In the genomic region with DNA sequence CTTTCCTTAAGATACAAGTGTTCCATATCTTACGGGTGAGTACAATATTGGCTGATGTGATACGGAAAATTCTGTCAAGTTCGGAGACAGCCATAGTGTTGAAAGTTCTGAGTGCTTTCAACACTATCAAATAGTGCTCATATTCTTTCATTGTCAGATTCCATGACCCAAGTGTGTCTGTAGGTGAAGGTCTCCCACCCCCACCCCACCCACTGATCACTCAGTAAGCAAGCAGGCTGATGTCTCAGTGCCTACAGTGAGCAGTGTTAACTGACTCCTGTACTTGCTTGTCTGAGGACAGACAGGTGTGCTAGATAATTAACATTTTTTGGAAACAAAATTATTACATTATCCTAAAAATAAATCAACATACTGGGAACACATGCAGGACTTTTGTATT, we compare ENCODE assay signal across 16 cellular contexts.
DNase-seq lines count a peak whose midpoint lies in the region; ATAC-seq and TF ChIP-seq lines count a peak whose summit lies in the region.
"Had no signal": no experiment of that assay in that cellular context is flagged by ENCODE, and none has a peak within 500 bp of the region (broad histone marks: within the 10 kb centered on the region; RNA-seq: fewer than 3 reads in every experiment).

No MANE protein-coding gene starts in this region.

- peak overlapping the region; percentile 19; the same call in 1 of the 2 replicates for H4K91ac ChIP-seq in IMR-90 (ENCODE audit: insufficient read depth, low read depth, low read length)

- peak overlapping the region; percentile 18; the same call in 1 of the 3 replicates for H2BK15ac ChIP-seq in IMR-90 (ENCODE audit: low read depth, low read length)

- H3K79me1 ChIP-seq in IMR-90 (ENCODE audit: low read depth in 1 of 2, low read length in 2 of 2): peaks cover 40 to 45% of the 10 kb centered on the region in 2 experiments

- no peak overlapping the region for H2AK9ac ChIP-seq in IMR-90 (replicated peaks; ENCODE audit: low read depth, low read length, poor library complexity)

- H3K27ac ChIP-seq in ACC112 (ENCODE audit: low read depth, low read length) (peak overlapping the region; percentile 81), IMR-90 (ENCODE audit: insufficient read depth, low read length) (peak overlapping the region; percentile 76), brain microvascular endothelial cell (peak overlapping the region; percentile 55), mesodermal cell (ENCODE audit: low read depth, low read length, severe bottlenecking) (peak overlapping the region; percentile 46), hepatocyte (no peak overlapping the region), esophagus squamous epithelium (no peak overlapping the region)
- H3K27ac ChIP-seq: SK-N-MC had no signal

- intact Hi-C loops in IMR-90 (cut with micrococcal nuclease): loop anchor here (2.0 kb wide), 1 partner anchor 52 kb away; no protein-coding TSS in a partner anchor
- intact Hi-C loops in esophagus squamous epithelium (cut with DNase I): no loop called here

- in situ Hi-C loops in IMR-90 (cut with MboI; ENCODE audit: low sequenced_read_pairs): no loop called here
- in situ Hi-C loops in brain microvascular endothelial cell (cut with HindIII; ENCODE audit: low pct_ligation_motif_present, low sequenced_read_pairs): no loop called here

- H3K4ac ChIP-seq in IMR-90 (ENCODE audit: low read depth, low read length): peak overlapping the region; percentile 63

- peaks cover 35% of the 10 kb centered on the region for H3K4me1 ChIP-seq in ACC112 (ENCODE audit: control insufficient read depth, insufficient read depth, low read length, unreplicated experiment)
- H3K4me1 ChIP-seq in IMR-90 (ENCODE audit: control insufficient read depth, insufficient read depth, low read length): peaks cover 18% of the 10 kb centered on the region
- peaks cover 32% of the 10 kb centered on the region for H3K4me1 ChIP-seq in mesodermal cell (ENCODE audit: control insufficient read depth, insufficient read depth, low read length, poor library complexity, severe bottlenecking)
- H3K4me1 ChIP-seq in hepatocyte (ENCODE audit: insufficient read depth): peaks cover 12% of the 10 kb centered on the region
- H3K4me1 ChIP-seq in esophagus squamous epithelium: peaks cover 0 to 13% (median 2%) of the 10 kb centered on the region in 3 donors

- no peak overlapping the region for H2AFZ ChIP-seq in ACC112 (ENCODE audit: low read length, unreplicated experiment)
- no peak overlapping the region for H2AFZ ChIP-seq in IMR-90 (replicated peaks; ENCODE audit: low read length, poor library complexity)
- no peak overlapping the region for H2AFZ ChIP-seq in hepatocyte

- H3K9me2 ChIP-seq in hepatocyte (replicated peaks; ENCODE audit: insufficient read depth): no peaks in the 10 kb centered on the region

- no peak for TF ChIP-seq RAD21 in IMR-90 (IDR thresholded peaks at IDR 0.05; ENCODE audit: low read length)

- CTCF ChIA-PET in IMR-90 (lab: Yijun Ruan, JAX): interaction anchor here (0.7 kb wide), 1 partner anchor 40 kb away, joined by 3 read pairs; no protein-coding TSS in a partner anchor

- H3K36me3 ChIP-seq in ACC112 (ENCODE audit: insufficient read depth, low read length) (peaks cover 4% of the 10 kb centered on the region; the same call in 1 of the 2 replicates), IMR-90 (ENCODE audit: control insufficient read depth, insufficient read depth, low read length) (no peaks in the 10 kb centered on the region; the same call in 1 of the 2 replicates), brain microvascular endothelial cell (replicated peaks) (no peaks in the 10 kb centered on the region), mesodermal cell (ENCODE audit: control insufficient read depth, insufficient read depth, low read length) (peaks cover 3% of the 10 kb centered on the region), hepatocyte (replicated peaks; ENCODE audit: insufficient read depth, low read depth) (no peaks in the 10 kb centered on the region), esophagus squamous epithelium (peaks cover 0 to 4% (median 0%) of the 10 kb centered on the region in 3 donors)

- peaks cover 12% of the 10 kb centered on the region for H3K9me1 ChIP-seq in IMR-90 (ENCODE audit: insufficient read depth, low read length)

- H3K27me3 ChIP-seq in ACC112 (ENCODE audit: insufficient read depth, low read length) (no peaks in the 10 kb centered on the region), IMR-90 (ENCODE audit: control insufficient read depth, insufficient read depth, low read length) (no peaks in the 10 kb centered on the region), brain microvascular endothelial cell (replicated peaks) (no peaks in the 10 kb centered on the region), hepatocyte (no peaks in the 10 kb centered on the region), esophagus squamous epithelium (no peaks in the 10 kb centered on the region)

- peak overlapping the region; percentile 76 for H2BK120ac ChIP-seq in IMR-90 (ENCODE audit: low read depth, low read length)

- dilution Hi-C loops in IMR-90 (cut with HindIII; ENCODE audit: low sequenced_read_pairs, unreplicated experiment): no loop called here

- no peak for ATAC-seq in IMR-90 (ENCODE audit: low read depth)

- DNase-seq in IMR-90: no peak
- DNase-seq in brain microvascular endothelial cell: no peak
- DNase-seq in NCI-H1105 (lab: John Stamatoyannopoulos, UW): no peak
- DNase-seq in activated naive CD4-positive, alpha-beta T cell (lab: John Stamatoyannopoulos, UW): no peak
- no peak for DNase-seq in hepatocyte (ENCODE audit: low spot score)
- no peak for DNase-seq in esophagus squamous epithelium (lab: John Stamatoyannopoulos, UW)
- DNase-seq: GF-D8, NCI-H1105 treated with DMSO at 0.1 percent for 48 hours, NCI-H2081, NCI-H2171 treated with DMSO at 0.1 percent for 48 hours, NCI-H446 treated with DMSO at 0.1 percent for 48 hours, NCI-H526 treated with DMSO at 0.1 percent for 48 hours, Right ventricle myocardium superior had no signal

- no peak for TF ChIP-seq CTCF in IMR-90 (conservative IDR thresholded peaks at IDR 0.05; ENCODE audit: low read depth, low read length)
- TF ChIP-seq CTCF in brain microvascular endothelial cell (IDR thresholded peaks at IDR 0.05; ENCODE audit: low read depth, low read length, missing control alignments): no peak
- no peak for TF ChIP-seq CTCF in hepatocyte (IDR thresholded peaks at IDR 0.05; ENCODE audit: poor library complexity)
- TF ChIP-seq CTCF in esophagus squamous epithelium (IDR thresholded peaks at IDR 0.05): no peak

- no TSS peak for BruUV-seq in IMR-90 (replicated peaks; lab: Mats Ljungman, UMichigan)

- peak overlapping the region; percentile 38; the same call in 1 of the 2 replicates for H2BK20ac ChIP-seq in IMR-90 (ENCODE audit: low read depth, low read length)

- peak overlapping the region; percentile 88 for H2BK5ac ChIP-seq in IMR-90 (ENCODE audit: low read depth, low read length, poor library complexity, severe bottlenecking)

- POLR2A ChIA-PET in IMR-90 (lab: Charles Lee; ENCODE audit: unreplicated experiment): no interaction called here

- no peak overlapping the region for H3K9ac ChIP-seq in IMR-90 (ENCODE audit: low read depth, low read length)

- H4K5ac ChIP-seq in IMR-90 (ENCODE audit: low read depth, low read length): peak overlapping the region; percentile 38; the same call in 1 of the 2 replicates

- peaks cover 31% of the 10 kb centered on the region for H3K79me2 ChIP-seq in ACC112 (ENCODE audit: control insufficient read depth, insufficient read depth, low read length, unreplicated experiment)
- peaks cover 27% of the 10 kb centered on the region for H3K79me2 ChIP-seq in hepatocyte

- peak overlapping the region; percentile 64 for H3K14ac ChIP-seq in IMR-90 (replicated peaks; ENCODE audit: low read depth, low read length)

- no peaks in the 10 kb centered on the region for H3K9me3 ChIP-seq in IMR-90 (ENCODE audit: control insufficient read depth, insufficient read depth, low read length)
- no peaks in the 10 kb centered on the region for H3K9me3 ChIP-seq in mesodermal cell (ENCODE audit: control insufficient read depth, low read length)
- no peaks in the 10 kb centered on the region for H3K9me3 ChIP-seq in hepatocyte (ENCODE audit: low read depth)
- H3K9me3 ChIP-seq in esophagus squamous epithelium: no peaks in the 10 kb centered on the region

- no peaks in the 10 kb centered on the region for H4K20me1 ChIP-seq in IMR-90 (ENCODE audit: insufficient read depth, low read length)
- no peaks in the 10 kb centered on the region for H4K20me1 ChIP-seq in hepatocyte (ENCODE audit: insufficient read depth, poor library complexity, severe bottlenecking)

- WGBS in IMR-90 (ENCODE audit: extremely low coverage in 2 of 2, insufficient read length in 1 of 2), 2 experiments: no CpG with 5 or more reads among the region's 3 CpGs
- no CpG with 5 or more reads among the region's 3 CpGs for WGBS in mesodermal cell (ENCODE audit: insufficient coverage in 2 of 2), 2 experiments
- WGBS in hepatocyte (ENCODE audit: low lambda C conversion rate, missing lambda C conversion rate): 93% methylated on average over 3 of the region's 3 CpGs
- 93% methylated on average over 3 of the region's 3 CpGs for whole genome bisulfite sequencing in esophagus squamous epithelium, 2 donors

- 0 out of 2 replicates have a peak overlapping the region, but pooled peaks have one; percentile 4 for H3K23ac ChIP-seq in IMR-90 (ENCODE audit: low read depth, low read length)

- TF ChIP-seq POLR2A in IMR-90 (IDR thresholded peaks at IDR 0.05; ENCODE audit: low read depth, low read length): no peak
- no peak for TF ChIP-seq POLR2A in esophagus squamous epithelium (IDR thresholded peaks at IDR 0.05)

- H3K56ac ChIP-seq in IMR-90 (ENCODE audit: extremely low read depth, insufficient read depth, low read length): 0 out of 2 replicates have a peak overlapping the region, but pooled peaks have one; percentile 9

- H4K8ac ChIP-seq in IMR-90 (ENCODE audit: low read depth in 2 of 2, low read length in 2 of 2): peak overlapping the region; percentile 7 to 54; a peak in 2 of 4 replicates

- H3K4me3 ChIP-seq in ACC112 (ENCODE audit: low read depth, low read length) (peak overlapping the region; percentile 26; the same call in 1 of the 2 replicates), IMR-90 (ENCODE audit: insufficient read depth, low read depth, low read length) (no peak overlapping the region), brain microvascular endothelial cell (ENCODE audit: low read depth, low read length) (no peak overlapping the region), mesodermal cell (ENCODE audit: extremely low read depth, insufficient read depth, low read length, poor library complexity, severe bottlenecking) (no peak overlapping the region), hepatocyte (no peak overlapping the region), esophagus squamous epithelium (no peak overlapping the region)
- H3K4me3 ChIP-seq: SK-N-MC had no signal

- peak overlapping the region; percentile 84 for H2AK5ac ChIP-seq in IMR-90 (ENCODE audit: low read depth, low read length)

- H3K4me2 ChIP-seq in IMR-90 (ENCODE audit: low read depth, low read length) (no peak overlapping the region), hepatocyte (no peak overlapping the region)

- H3K18ac ChIP-seq in IMR-90 (ENCODE audit: low read depth, low read length): peak overlapping the region; percentile 88

TF ChIP-seq in IMR-90, 13 proteins besides CTCF, POLR2A, EP300 and RAD21 (continues in another document):
- TF ChIP-seq FOS (IDR thresholded peaks at IDR 0.05; ENCODE audit: low read depth, low read length) (no peak), CHD1 (IDR thresholded peaks at IDR 0.05; ENCODE audit: low read depth, low read length) (no peak)

Comparison
In these comparisons a context has a peak if more than half of its experiments do, and no peak if none do; other contexts are left out.
1. H3K27ac ChIP-seq: peak in ACC112 (single experiment), IMR-90 (single experiment), brain microvascular endothelial cell (single experiment) and mesodermal cell (single experiment); none in hepatocyte (single experiment) and esophagus squamous epithelium (0 of 4).